ENCODE assay signal across 11 cellular contexts in genomic region chr1:198934414-198934813, GRCh38.
A peak's percentile ranks its signal among the peaks of the same experiment; 100 is the strongest.
DNase-seq lines count a peak whose midpoint lies in the region; ATAC-seq and TF ChIP-seq lines count a peak whose summit lies in the region.
"Had no signal": no experiment of that assay in that cellular context is flagged by ENCODE, and none has a peak within 500 bp of the region (broad histone marks: within the 10 kb centered on the region; RNA-seq: fewer than 3 reads in every experiment).

No MANE protein-coding gene starts in this region.

- no peaks in the 10 kb centered on the region for H3K79me1 ChIP-seq in mesenchymal stem cell (replicated peaks; ENCODE audit: low read length, poor library complexity, severe bottlenecking)

- ATAC-seq in HG03159 (IDR thresholded peaks at IDR 0.05; ENCODE audit: unreplicated experiment), result no peak
- no peak for ATAC-seq in HG03175 (IDR thresholded peaks at IDR 0.05; ENCODE audit: unreplicated experiment)
- no peak for ATAC-seq in GM21737 (IDR thresholded peaks at IDR 0.05; ENCODE audit: unreplicated experiment)
- ATAC-seq: left colon had no signal

- no peak overlapping the region for H3K14ac ChIP-seq in mesenchymal stem cell (ENCODE audit: low read length in 2 of 2)

- H3K27me3 ChIP-seq in A673 (replicated peaks; ENCODE audit: insufficient read depth, low read depth, low read length, poor library complexity), result no peaks in the 10 kb centered on the region
- H3K27me3 ChIP-seq in mesenchymal stem cell (ENCODE audit: control insufficient read depth in 1 of 2, insufficient read depth in 1 of 2, low read length in 2 of 2), result no peaks in the 10 kb centered on the region

- no peak overlapping the region for H2BK15ac ChIP-seq in mesenchymal stem cell (ENCODE audit: low read depth, poor library complexity, severe bottlenecking)

- peaks cover 17% of the 10 kb centered on the region for H3K4me1 Mint-ChIP-seq in MCF 10A (ENCODE audit: insufficient read depth, unreplicated experiment)

- no peaks in the 10 kb centered on the region for H3K36me3 Mint-ChIP-seq in MCF 10A (ENCODE audit: insufficient read depth, unreplicated experiment)

- H2AK5ac ChIP-seq in mesenchymal stem cell (ENCODE audit: low read length, severe bottlenecking), result no peak overlapping the region

- no peak overlapping the region for H3K27ac Mint-ChIP-seq in MCF 10A (ENCODE audit: low read depth, unreplicated experiment)
- H3K27ac Mint-ChIP-seq: dendritic cell treated with granulocyte-macrophage colony-stimulating factor and Interleukin-4, amounts not matched to agents 40 ng/mL and 50 ng/mL, for 4 days had no signal

- H3K9ac ChIP-seq in mesenchymal stem cell (ENCODE audit: low read length), result peak overlapping the region; percentile 85

- 77% methylated on average over 2 of the region's 2 CpGs for WGBS in mesenchymal stem cell

- peaks cover 34% of the 10 kb centered on the region for H3K4me1 ChIP-seq in A673 (ENCODE audit: insufficient read depth, low read length, poor library complexity, severe bottlenecking)
- peaks cover 26% of the 10 kb centered on the region for H3K4me1 ChIP-seq in HEK293 (ENCODE audit: control insufficient read depth, insufficient read depth, low read length)
- no peaks in the 10 kb centered on the region for H3K4me1 ChIP-seq in mesenchymal stem cell (ENCODE audit: control insufficient read depth, insufficient read depth, low read depth, low read length)

- BruUV-seq in A673 (replicated peaks; lab: Mats Ljungman, UMichigan), result no TSS peak
- BruUV-seq in MCF 10A (replicated peaks; lab: Mats Ljungman, UMichigan), result TSS peak; percentile 30

- TF ChIP-seq CTCF in A673 (conservative IDR thresholded peaks at IDR 0.05; ENCODE audit: low read depth, low read length) (no peak), HEK293 (tag by site-specific recombination; IDR thresholded peaks at IDR 0.05) (no peak), MCF 10A (IDR thresholded peaks at IDR 0.05; ENCODE audit: unreplicated experiment) (no peak)

- no peak overlapping the region for H2BK12ac ChIP-seq in mesenchymal stem cell (ENCODE audit: low read length in 2 of 2)

- no peak overlapping the region for H3K4me3 Mint-ChIP-seq in MCF 10A (ENCODE audit: unreplicated experiment)
- H3K4me3 Mint-ChIP-seq: dendritic cell treated with granulocyte-macrophage colony-stimulating factor and Interleukin-4, amounts not matched to agents 40 ng/mL and 50 ng/mL, for 4 days had no signal

- no peak overlapping the region for H3K18ac ChIP-seq in mesenchymal stem cell (ENCODE audit: low read depth in 1 of 2, low read length in 2 of 2)

- no peak overlapping the region for H4K8ac ChIP-seq in mesenchymal stem cell (ENCODE audit: low read length)

- H2BK120ac ChIP-seq in mesenchymal stem cell (ENCODE audit: low read depth, low read length), result no peak overlapping the region

- H3K36me3 ChIP-seq in A673 (ENCODE audit: insufficient read depth, low read length, poor library complexity, severe bottlenecking) (peaks cover 7% of the 10 kb centered on the region), HEK293 (ENCODE audit: control insufficient read depth in 2 of 2, insufficient read depth in 1 of 2, low read length in 2 of 2) (no peaks in the 10 kb centered on the region), mesenchymal stem cell (ENCODE audit: control insufficient read depth in 1 of 2, insufficient read depth in 2 of 2, low read depth in 1 of 2, low read length in 2 of 2) (no peaks in the 10 kb centered on the region)

- H2AFZ ChIP-seq in mesenchymal stem cell (ENCODE audit: low read depth, low read length), result no peak overlapping the region

- H3K23ac ChIP-seq in mesenchymal stem cell (ENCODE audit: low read length in 2 of 2), result no peak overlapping the region

- H3K4me2 ChIP-seq in mesenchymal stem cell (ENCODE audit: low read length, poor library complexity, severe bottlenecking), result no peak overlapping the region

- peak overlapping the region; percentile 94 for H3K27ac ChIP-seq in A673 (ENCODE audit: low read depth, low read length, poor library complexity, severe bottlenecking)
- peak overlapping the region; percentile 81 for H3K27ac ChIP-seq in HEK293 (ENCODE audit: extremely low read depth, low read depth, low read length)
- H3K27ac ChIP-seq in mesenchymal stem cell (ENCODE audit: low read length, poor library complexity, severe bottlenecking), result peak overlapping the region; percentile 96

- H3K9me3 Mint-ChIP-seq in MCF 10A (ENCODE audit: unreplicated experiment), result no peaks in the 10 kb centered on the region
- H3K9me3 Mint-ChIP-seq: dendritic cell treated with granulocyte-macrophage colony-stimulating factor and Interleukin-4, amounts not matched to agents 40 ng/mL and 50 ng/mL, for 4 days had no signal

- no peak overlapping the region for H4K91ac ChIP-seq in mesenchymal stem cell (ENCODE audit: low read length)

- POLR2A ChIA-PET in A673 (lab: Charles Lee; ENCODE audit: low non-redundant PET) (no interaction called here), HEK293 (lab: Yijun Ruan, JAX) (interaction anchor here (3.5 kb wide), 1 partner anchor 42 kb away, joined by 12 read pairs; no protein-coding TSS in a partner anchor), MCF 10A (lab: Yijun Ruan, JAX) (interaction anchor here (0.5 to 6.8 kb wide), 11 partner anchors 9 to 633 kb away, joined by 3 to 502 read pairs (median 5); no protein-coding TSS in a partner anchor)

- H3K4ac ChIP-seq in mesenchymal stem cell (ENCODE audit: low read depth in 1 of 2, low read length in 2 of 2), result no peak overlapping the region

- H3K4me3 ChIP-seq in A673 (ENCODE audit: low read depth, low read length, poor library complexity, severe bottlenecking), result peak overlapping the region; percentile 68
- H3K4me3 ChIP-seq in HEK293 (ENCODE audit: low read depth, low read length), result peak overlapping the region; percentile 86
- H3K4me3 ChIP-seq in mesenchymal stem cell (ENCODE audit: insufficient read depth in 1 of 2, low read depth in 1 of 2, low read length in 2 of 2), result peak overlapping the region in 1 of 2 experiments; percentile 88

- H3K9me3 ChIP-seq in A673 (ENCODE audit: low read depth, low read length, poor library complexity, severe bottlenecking), result no peaks in the 10 kb centered on the region
- H3K9me3 ChIP-seq in HEK293 (ENCODE audit: control insufficient read depth, insufficient read depth, low read depth, low read length), result no peaks in the 10 kb centered on the region
- H3K9me3 ChIP-seq in mesenchymal stem cell (ENCODE audit: control insufficient read depth, low read length), result no peaks in the 10 kb centered on the region

- H3K27me3 Mint-ChIP-seq in MCF 10A (ENCODE audit: insufficient read depth, unreplicated experiment), result no peaks in the 10 kb centered on the region
- H3K27me3 Mint-ChIP-seq: dendritic cell treated with granulocyte-macrophage colony-stimulating factor and Interleukin-4, amounts not matched to agents 40 ng/mL and 50 ng/mL, for 4 days had no signal

- DNase-seq in A673 (ENCODE audit: low spot score), result no peak
- DNase-seq in MCF 10A (ENCODE audit: unreplicated experiment), result peak; percentile 30
- DNase-seq in mesenchymal stem cell, result no peak
- DNase-seq in NCI-H146 treated with DMSO at 0.1 percent for 48 hours (lab: John Stamatoyannopoulos, UW; ENCODE audit: unreplicated experiment), result no peak
- DNase-seq: left colon, NCI-H1930 had no signal

- H2BK5ac ChIP-seq in mesenchymal stem cell (ENCODE audit: low read depth, low read length, poor library complexity, severe bottlenecking), result no peak overlapping the region

- CTCF ChIA-PET in A673 (lab: Charles Lee) (no interaction called here), HEK293 (lab: Yijun Ruan, JAX) (no interaction called here), MCF 10A (lab: Yijun Ruan, JAX) (interaction anchor here (1.2 to 6.3 kb wide), 4 partner anchors 9 to 56 kb away, joined by 3 to 65 read pairs (median 9); no protein-coding TSS in a partner anchor)

- intact Hi-C loops in A673 (cut with micrococcal nuclease; ENCODE audit: unreplicated experiment) (loop anchor here (2.0 to 5.0 kb wide), 2 partner anchors 378 to 618 kb away; no protein-coding TSS in a partner anchor), MCF 10A (cut with micrococcal nuclease) (loop anchor here (2.0 kb wide), 2 partner anchors 32 to 528 kb away; no protein-coding TSS in a partner anchor)

TF ChIP-seq in HEK293, 187 proteins besides CTCF, POLR2A, EP300 and RAD21:
- TF ChIP-seq ZNF843 (tag by site-specific recombination; IDR thresholded peaks at IDR 0.05), result no peak
- no peak for TF ChIP-seq ZNF830 (tag by site-specific recombination; IDR thresholded peaks at IDR 0.05; ENCODE audit: low read depth)
- peak; percentile 85; the same call in 1 of the 2 replicates for TF ChIP-seq ZNF664 (tag by site-specific recombination; IDR thresholded peaks at IDR 0.05)
- TF ChIP-seq ZFHX2 (tag by site-specific recombination; conservative IDR thresholded peaks at IDR 0.05), result no peak
- no peak for TF ChIP-seq ZNF266 (tag by site-specific recombination; IDR thresholded peaks at IDR 0.05; ENCODE audit: low read depth)
- TF ChIP-seq ZNF776 (tag by site-specific recombination; IDR thresholded peaks at IDR 0.05; ENCODE audit: borderline replicate concordance), result no peak
- TF ChIP-seq KLF16 (tag by site-specific recombination; IDR thresholded peaks at IDR 0.05), result no peak
- TF ChIP-seq WT1 (tag by site-specific recombination; IDR thresholded peaks at IDR 0.05), result no peak
